ENCODE assay signal across 19 cellular contexts in the genomic region with DNA sequence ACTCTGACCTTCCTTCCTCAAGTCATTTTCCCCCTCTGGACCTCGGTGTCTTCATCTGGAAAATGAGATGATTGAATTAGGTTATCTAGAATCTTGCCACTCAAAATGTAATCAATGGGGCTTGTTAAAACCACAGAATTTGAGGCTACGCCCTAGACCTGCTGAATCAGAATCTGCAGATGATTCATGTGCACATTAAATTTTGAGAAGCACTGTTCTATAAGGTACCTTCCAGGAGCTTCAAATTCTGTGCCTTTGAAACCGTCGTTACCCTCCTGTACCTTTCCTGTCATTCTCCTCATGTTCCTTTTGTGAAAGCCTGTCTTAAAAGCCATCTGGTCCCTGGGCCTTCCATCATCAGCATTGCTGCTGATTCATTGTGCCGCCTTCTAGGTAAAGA.
"Had no signal": no experiment of that assay in that cellular context is flagged by ENCODE, and none has a peak within 500 bp of the region (broad histone marks: within the 10 kb centered on the region; RNA-seq: fewer than 3 reads in every experiment).

No MANE protein-coding gene starts in this region.

- H3K4me3 Mint-ChIP-seq: activated B cell treated with CpG ODN at 0.5 μM for 24 hours; activated CD4-positive, alpha-beta T cell treated with anti-CD3 and anti-CD28 coated beads, Interleukin-2, amount 10 ng/mL, durations not matched to agents 24 days and 14 days; activated naive CD8-positive, alpha-beta T cell treated with anti-CD3 and anti-CD28 coated beads, Interleukin-2, amount 50 U/mL, for 24 hours; activated T-helper 1 cell treated with anti-CD3 and anti-CD28 coated beads, Interleukin-12 subunit alpha, Interleukin-12 subunit beta, Interleukin-2, Interleukin-4 antibody, amounts not matched to agents 30 ng/mL and 10 ng/mL and 1 ng/mL, durations not matched to agents 14 hours and 24 hours and 36 hours; nephron had no signal

- H3K9me3 Mint-ChIP-seq: activated B cell treated with CpG ODN at 0.5 μM for 24 hours; activated CD4-positive, alpha-beta T cell treated with anti-CD3 and anti-CD28 coated beads, Interleukin-2, amount 10 ng/mL, durations not matched to agents 24 days and 14 days; activated naive CD8-positive, alpha-beta T cell treated with anti-CD3 and anti-CD28 coated beads, Interleukin-2, amount 50 U/mL, for 24 hours; activated T-helper 1 cell treated with anti-CD3 and anti-CD28 coated beads, Interleukin-12 subunit alpha, Interleukin-12 subunit beta, Interleukin-2, Interleukin-4 antibody, amounts not matched to agents 30 ng/mL and 10 ng/mL and 1 ng/mL, durations not matched to agents 14 hours and 24 hours and 36 hours; nephron had no signal

- H3K4me1 Mint-ChIP-seq: activated B cell treated with CpG ODN at 0.5 μM for 24 hours; activated CD4-positive, alpha-beta T cell treated with anti-CD3 and anti-CD28 coated beads, Interleukin-2, amount 10 ng/mL, durations not matched to agents 24 days and 14 days; activated naive CD8-positive, alpha-beta T cell treated with anti-CD3 and anti-CD28 coated beads, Interleukin-2, amount 50 U/mL, for 24 hours had no signal

- H3K36me3 ChIP-seq: right atrium auricular region, tibial nerve, vagina had no signal

- H3K27me3 Mint-ChIP-seq: activated B cell treated with CpG ODN at 0.5 μM for 24 hours had no signal

- H3K27ac ChIP-seq: dorsolateral prefrontal cortex, right atrium auricular region, tibial nerve, vagina had no signal

- H3K27me3 ChIP-seq: dorsolateral prefrontal cortex, right atrium auricular region, tibial nerve, vagina had no signal

- ATAC-seq: activated naive CD8-positive, alpha-beta T cell treated with anti-CD3 and anti-CD28 coated beads, Interleukin-2, amount 50 U/mL, for 24 hours; esophagus mucosa; left ventricle myocardium superior had no signal

- H3K4me3 ChIP-seq: dorsolateral prefrontal cortex, right atrium auricular region, tibial nerve, vagina had no signal

- H3K4me1 ChIP-seq: right atrium auricular region, vagina had no signal

- H3K9me3 ChIP-seq: right atrium auricular region, tibial nerve, vagina had no signal

- H3K27ac Mint-ChIP-seq: activated B cell treated with CpG ODN at 0.5 μM for 24 hours; activated CD4-positive, alpha-beta T cell treated with anti-CD3 and anti-CD28 coated beads, Interleukin-2, amount 10 ng/mL, durations not matched to agents 24 days and 14 days; activated naive CD8-positive, alpha-beta T cell treated with anti-CD3 and anti-CD28 coated beads, Interleukin-2, amount 50 U/mL, for 24 hours; activated T-helper 1 cell treated with anti-CD3 and anti-CD28 coated beads, Interleukin-12 subunit alpha, Interleukin-12 subunit beta, Interleukin-2, Interleukin-4 antibody, amounts not matched to agents 30 ng/mL and 10 ng/mL and 1 ng/mL, durations not matched to agents 14 hours and 24 hours and 36 hours; nephron; progenitor cell of endocrine pancreas had no signal

- DNase-seq: activated B cell treated with CpG ODN at 0.5 μM for 24 hours; activated CD4-positive, alpha-beta T cell treated with anti-CD3 and anti-CD28 coated beads, Interleukin-2, amount 10 ng/mL, durations not matched to agents 24 days and 14 days; activated CD8-positive, alpha-beta memory T cell treated with anti-CD3 and anti-CD28 coated beads, Interleukin-2, amount 50 U/mL, for 48 hours; activated naive CD4-positive, alpha-beta T cell; activated naive CD8-positive, alpha-beta T cell treated with anti-CD3 and anti-CD28 coated beads, Interleukin-2, amount 50 U/mL, for 24 hours; aorta; dorsolateral prefrontal cortex; kidney glomerular epithelial cell; left ventricle myocardium superior; mesendoderm; stimulated activated CD4-positive, alpha-beta T cell treated with anti-CD3 and anti-CD28 coated beads, Interleukin-4, amount 100 ng/mL, for 1 hour; stimulated activated naive CD4-positive, alpha-beta T cell had no signal
